In genomic region chr4:141771889-141772830, GRCh38 we compare ENCODE assay signal across 13 cellular contexts.
DNase-seq lines count a peak whose midpoint lies in the region; ATAC-seq and TF ChIP-seq lines count a peak whose summit lies in the region.
"Had no signal": no experiment of that assay in that cellular context is flagged by ENCODE, and none has a peak within 500 bp of the region (broad histone marks: within the 10 kb centered on the region; RNA-seq: fewer than 3 reads in every experiment).

No MANE protein-coding gene starts in this region.

- no peak overlapping the region for H3K4me3 ChIP-seq in breast epithelium
- H3K4me3 ChIP-seq: heart left ventricle, transverse colon had no signal

- no peaks in the 10 kb centered on the region for H3K36me3 Mint-ChIP-seq in natural killer cell treated with Interleukin-12 subunit alpha and Interleukin-12 subunit beta and Interleukin-15 and Interleukin-18, amount 100 ng/mL, for 72 hours
- H3K36me3 Mint-ChIP-seq: naive B cell had no signal

- no peaks in the 10 kb centered on the region for H3K9me3 ChIP-seq in breast epithelium
- H3K9me3 ChIP-seq: transverse colon had no signal

- intact Hi-C loops in breast epithelium (cut with DNase I; ENCODE audit: low total_unique reads): no loop called here

- H3K4me3 Mint-ChIP-seq in natural killer cell treated with Interleukin-12 subunit alpha and Interleukin-12 subunit beta and Interleukin-15 and Interleukin-18, amount 100 ng/mL, for 72 hours: peak overlapping the region; percentile 30
- H3K4me3 Mint-ChIP-seq: naive B cell had no signal

- peaks cover 4% of the 10 kb centered on the region for H3K9me3 Mint-ChIP-seq in natural killer cell treated with Interleukin-12 subunit alpha and Interleukin-12 subunit beta and Interleukin-15 and Interleukin-18, amount 100 ng/mL, for 72 hours

- no peaks in the 10 kb centered on the region for H3K27me3 Mint-ChIP-seq in natural killer cell treated with Interleukin-12 subunit alpha and Interleukin-12 subunit beta and Interleukin-15 and Interleukin-18, amount 100 ng/mL, for 72 hours

- no peak for TF ChIP-seq CTCF in breast epithelium (IDR thresholded peaks at IDR 0.05)

- no peaks in the 10 kb centered on the region for H3K36me3 ChIP-seq in breast epithelium
- H3K36me3 ChIP-seq: heart left ventricle, transverse colon had no signal

- H3K27ac Mint-ChIP-seq in natural killer cell treated with Interleukin-12 subunit alpha and Interleukin-12 subunit beta and Interleukin-15 and Interleukin-18, amount 100 ng/mL, for 72 hours: peak overlapping the region in 1 of 2 donors; percentile 42
- H3K27ac Mint-ChIP-seq: naive B cell had no signal

- H3K27me3 ChIP-seq in breast epithelium: no peaks in the 10 kb centered on the region
- H3K27me3 ChIP-seq: heart left ventricle, transverse colon had no signal

- no peaks in the 10 kb centered on the region for H3K4me1 ChIP-seq in breast epithelium
- H3K4me1 ChIP-seq: heart left ventricle, transverse colon had no signal

- H3K4me1 Mint-ChIP-seq in natural killer cell treated with Interleukin-12 subunit alpha and Interleukin-12 subunit beta and Interleukin-15 and Interleukin-18, amount 100 ng/mL, for 72 hours (ENCODE audit: low read depth in 2 of 2): peaks cover 13 to 14% of the 10 kb centered on the region in 2 donors
- H3K4me1 Mint-ChIP-seq: naive B cell had no signal

- ATAC-seq in GM21717 (IDR thresholded peaks at IDR 0.05; ENCODE audit: unreplicated experiment): peak; percentile 93
- peak; percentile 73 for ATAC-seq in HG03469 (IDR thresholded peaks at IDR 0.05; ENCODE audit: unreplicated experiment)
- ATAC-seq in natural killer cell treated with Interleukin-12 subunit alpha and Interleukin-12 subunit beta and Interleukin-15 and Interleukin-18, amount 100 ng/mL, for 72 hours: peak; percentile 74 to 82
- ATAC-seq: heart left ventricle had no signal

- DNase-seq in NCI-H748 (lab: John Stamatoyannopoulos, UW; ENCODE audit: unreplicated experiment) (peak; percentile 33), NCI-H748 treated with DMSO at 0.1 percent for 48 hours (lab: John Stamatoyannopoulos, UW) (no peak), RPMI8226 (no peak), SKM-1 (lab: John Stamatoyannopoulos, UW; ENCODE audit: unreplicated experiment) (no peak), breast epithelium (ENCODE audit: low spot score in 2 of 2) (no peak)
- no peak for DNase-seq in natural killer cell treated with Interleukin-12 subunit alpha and Interleukin-12 subunit beta and Interleukin-15 and Interleukin-18, amount 100 ng/mL, for 72 hours (ENCODE audit: low spot score)
- DNase-seq: heart left ventricle; naive B cell; NCI-H2171 treated with DMSO at 0.1 percent for 48 hours; stimulated activated CD4-positive, alpha-beta T cell treated with anti-CD3 and anti-CD28 coated beads, Interleukin-2, amount 100 ng/mL, for 48 hours; transverse colon had no signal

- no peak overlapping the region for H3K27ac ChIP-seq in breast epithelium
- H3K27ac ChIP-seq: heart left ventricle, transverse colon had no signal

- TF ChIP-seq POLR2A in breast epithelium (IDR thresholded peaks at IDR 0.05): no peak
